8 cellular contexts compared by ENCODE assay signal in the genomic region with DNA sequence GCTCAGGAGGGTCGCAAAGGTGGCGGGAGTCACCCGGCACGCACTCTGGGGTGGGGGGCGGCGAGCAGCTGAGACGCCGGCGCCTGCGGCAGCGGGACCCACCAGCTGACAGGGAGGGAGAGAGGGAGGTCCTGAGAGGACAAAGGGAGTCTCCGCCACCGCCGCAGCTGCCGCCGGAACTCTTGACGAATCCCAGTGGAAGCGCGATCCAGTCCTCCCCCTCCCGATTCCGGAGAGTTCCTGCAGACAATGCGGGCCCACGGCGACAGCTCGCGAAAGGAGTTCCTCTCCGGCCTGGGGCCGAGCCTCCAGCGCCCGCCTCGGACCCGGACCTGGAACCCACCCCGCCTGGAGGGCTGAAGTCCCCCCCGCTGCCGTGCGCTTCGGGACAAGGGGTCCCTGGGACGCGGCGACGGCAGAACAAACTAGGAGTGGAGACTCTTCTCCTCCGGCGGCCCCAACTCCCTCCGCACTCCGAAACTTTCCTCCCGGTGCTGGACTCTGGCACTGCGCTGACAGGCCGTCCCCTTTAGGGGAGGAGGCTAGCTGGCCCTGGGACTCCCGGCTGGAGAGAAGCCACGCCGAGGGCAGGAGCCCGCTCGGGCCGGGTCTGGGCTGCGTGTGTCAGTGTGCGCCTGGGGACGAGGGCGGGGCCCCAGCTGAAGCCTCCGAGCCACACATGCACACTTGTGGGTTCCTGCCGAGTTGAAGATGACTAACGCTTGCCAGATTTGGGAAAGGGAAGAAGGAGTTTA. TPM values are rescaled to one million over a fixed set of nuclear protein-coding genes. Genes with fewer than 3 reads are reported as not detected.
A peak's percentile ranks its signal among the peaks of the same experiment; 100 is the strongest.
DNase-seq lines count a peak whose midpoint lies in the region; ATAC-seq, FAIRE-seq and TF ChIP-seq lines count a peak whose summit lies in the region.

Gene ANTXR2, minus strand, starts transcription at position 623 of the 755 bp plus-strand sequence. CDS start 669 bp downstream, outside the sequence.

- H3K4me1 ChIP-seq in stomach, result peaks cover 5 to 59% (median 38%) of the 10 kb centered on the region in 4 donors

- no peak for TF ChIP-seq EP300 in stomach (IDR thresholded peaks at IDR 0.05)

- peaks cover 58% of the 10 kb centered on the region for H3K36me3 Mint-ChIP-seq in activated T-helper 17 cell treated with anti-CD3 and anti-CD28 coated beads, Interleukin-2, amount 50 U/mL, for 72 hours (ENCODE audit: low read depth)
- H3K36me3 Mint-ChIP-seq in natural killer cell treated with Interleukin-12 subunit alpha and Interleukin-12 subunit beta and Interleukin-15 and Interleukin-18, amount 100 ng/mL, for 72 hours, result peaks cover 15% of the 10 kb centered on the region

- no peaks in the 10 kb centered on the region for H3K9me3 ChIP-seq in stomach

- peaks cover 49% of the 10 kb centered on the region for H3K4me1 Mint-ChIP-seq in activated T-helper 17 cell treated with anti-CD3 and anti-CD28 coated beads, Interleukin-2, amount 50 U/mL, for 72 hours
- peaks cover 36 to 75% of the 10 kb centered on the region in 2 donors for H3K4me1 Mint-ChIP-seq in natural killer cell treated with Interleukin-12 subunit alpha and Interleukin-12 subunit beta and Interleukin-15 and Interleukin-18, amount 100 ng/mL, for 72 hours (ENCODE audit: low read depth in 2 of 2)

- intact Hi-C loops in stomach (cut with DNase I; ENCODE audit: low total_unique reads), result no loop called here

- H3K27me3 Mint-ChIP-seq in activated T-helper 17 cell treated with anti-CD3 and anti-CD28 coated beads, Interleukin-2, amount 50 U/mL, for 72 hours, result no peaks in the 10 kb centered on the region
- peaks cover 0 to 2% of the 10 kb centered on the region in 2 donors for H3K27me3 Mint-ChIP-seq in natural killer cell treated with Interleukin-12 subunit alpha and Interleukin-12 subunit beta and Interleukin-15 and Interleukin-18, amount 100 ng/mL, for 72 hours

- peak within 1 kb of the TSS; percentile 96 for H3K4me3 Mint-ChIP-seq in activated T-helper 17 cell treated with anti-CD3 and anti-CD28 coated beads, Interleukin-2, amount 50 U/mL, for 72 hours
- H3K4me3 Mint-ChIP-seq in natural killer cell treated with Interleukin-12 subunit alpha and Interleukin-12 subunit beta and Interleukin-15 and Interleukin-18, amount 100 ng/mL, for 72 hours, result peak within 1 kb of the TSS; percentile 89

- H3K36me3 ChIP-seq in stomach, result peaks cover 0 to 16% (median 13%) of the 10 kb centered on the region in 4 donors

- no peak for TF ChIP-seq CTCF in stomach (IDR thresholded peaks at IDR 0.05)

- WGBS in stomach, 5 donors, result 0 to 1% (median 1%) methylated on average over 29 to 61 of the region's 61 CpGs

- no peak for TF ChIP-seq POLR2A in stomach (IDR thresholded peaks at IDR 0.05)

- peak; percentile 75 for FAIRE-seq in RCC 7860 (lab: Jason Lieb, UNC)

- ATAC-seq in GM19463 (IDR thresholded peaks at IDR 0.05; ENCODE audit: unreplicated experiment), result peak; percentile 66
- peak; percentile 29 for ATAC-seq in HG03575 (IDR thresholded peaks at IDR 0.05; ENCODE audit: extremely low read depth, insufficient number of reproducible peaks, low FRiP score, unreplicated experiment)
- peak; percentile 74 for ATAC-seq in activated T-helper 17 cell treated with anti-CD3 and anti-CD28 coated beads, Interleukin-2, amount 50 U/mL, for 72 hours (replicated peaks)
- peak; percentile 88 to 91 for ATAC-seq in natural killer cell treated with Interleukin-12 subunit alpha and Interleukin-12 subunit beta and Interleukin-15 and Interleukin-18, amount 100 ng/mL, for 72 hours

- peak; percentile 84 for DNase-seq in COLO829 (ENCODE audit: low spot score)
- peak; percentile 72 for DNase-seq in RCC 7860 (ENCODE audit: low spot score)
- DNase-seq in fibroblast of peridontal ligament (ENCODE audit: extremely low read depth), result peak; percentile 97
- DNase-seq in natural killer cell treated with Interleukin-12 subunit alpha and Interleukin-12 subunit beta and Interleukin-15 and Interleukin-18, amount 100 ng/mL, for 72 hours (ENCODE audit: low spot score), result peak; percentile 81
- peak; percentile 85 for DNase-seq in stomach

- no peaks in the 10 kb centered on the region for H3K9me3 Mint-ChIP-seq in activated T-helper 17 cell treated with anti-CD3 and anti-CD28 coated beads, Interleukin-2, amount 50 U/mL, for 72 hours
- no peaks in the 10 kb centered on the region for H3K9me3 Mint-ChIP-seq in natural killer cell treated with Interleukin-12 subunit alpha and Interleukin-12 subunit beta and Interleukin-15 and Interleukin-18, amount 100 ng/mL, for 72 hours

- peak within 1 kb of the TSS; percentile 77 to 89 (median 81) for H3K4me3 ChIP-seq in stomach

- H3K27ac Mint-ChIP-seq in activated T-helper 17 cell treated with anti-CD3 and anti-CD28 coated beads, Interleukin-2, amount 50 U/mL, for 72 hours, result peak within 1 kb of the TSS; percentile 98
- H3K27ac Mint-ChIP-seq in natural killer cell treated with Interleukin-12 subunit alpha and Interleukin-12 subunit beta and Interleukin-15 and Interleukin-18, amount 100 ng/mL, for 72 hours, result peak within 1 kb of the TSS; percentile 81 to 83

- no peaks in the 10 kb centered on the region for H3K27me3 ChIP-seq in stomach

- H3K27ac ChIP-seq in stomach, result peak within 1 kb of the TSS; percentile 59 to 94 (median 91)

RNA-seq across cellular contexts. Expression of gene ANTXR2, which starts in this region (rescaled TPM):
- 10 to 100 TPM; 27.4 to 52.5 TPM for total RNA-seq in activated T-helper 17 cell treated with anti-CD3 and anti-CD28 coated beads, Interleukin-2, amount 50 U/mL, for 72 hours
- 10 to 100 TPM; 38.6 to 60.1 TPM for total RNA-seq in natural killer cell treated with Interleukin-12 subunit alpha and Interleukin-12 subunit beta and Interleukin-15 and Interleukin-18, amount 100 ng/mL, for 72 hours
- 100 to 1,000 TPM in 2 of 5 donors, 10 to 100 TPM in 3; 30.3 to 116 (median 69.2) TPM for total RNA-seq in stomach
- 10 to 100 TPM in 2 of 3 donors, 1 to 10 TPM in 1; 8.3 to 19.0 (median 10.5) TPM for polyA plus RNA-seq in stomach

Comparison
In these comparisons a context has a peak if more than half of its experiments do, and no peak if none do; other contexts are left out.
1. Peak in every context shown above with its lines: DNase-seq, ATAC-seq, H3K4me3 ChIP-seq and H3K27ac ChIP-seq.
2. ATAC-seq: peak in every context shown above with its lines; median percentile 90 in natural killer cell treated with Interleukin-12 subunit alpha and Interleukin-12 subunit beta and Interleukin-15 and Interleukin-18, amount 100 ng/mL, for 72 hours; 74 in activated T-helper 17 cell treated with anti-CD3 and anti-CD28 coated beads, Interleukin-2, amount 50 U/mL, for 72 hours; 66 in GM19463; 29 in HG03575.